8 cellular contexts compared by ENCODE assay signal in the genomic region with DNA sequence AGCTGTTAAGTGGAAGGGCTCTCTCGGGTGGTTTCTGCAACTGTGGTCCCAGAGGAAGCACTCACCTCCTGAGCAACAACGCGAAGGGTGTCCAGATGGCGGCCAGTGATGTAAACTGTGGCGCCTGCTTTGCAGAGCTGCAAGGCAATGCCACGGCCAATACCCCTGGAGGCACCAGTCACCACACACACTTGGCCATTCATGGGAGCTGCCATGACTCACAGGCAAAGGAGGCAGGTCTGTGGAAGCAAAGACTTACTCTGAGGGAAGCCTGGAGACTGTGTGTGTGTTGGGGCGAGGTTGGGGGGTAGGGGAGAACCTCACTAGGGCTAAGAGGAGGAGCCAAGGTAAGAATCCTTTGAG. TPM values are rescaled to one million over a fixed set of nuclear protein-coding genes. Genes with fewer than 3 reads are reported as not detected.
DNase-seq lines count a peak whose midpoint lies in the region; ATAC-seq and TF ChIP-seq lines count a peak whose summit lies in the region.

No MANE protein-coding gene starts in this region.

- H3K4me1 ChIP-seq in PC-3 (ENCODE audit: insufficient read depth, low read length), result peaks cover 36% of the 10 kb centered on the region
- H3K4me1 ChIP-seq in effector memory CD4-positive, alpha-beta T cell (ENCODE audit: control insufficient read depth, insufficient read depth, low read length, poor library complexity, severe bottlenecking), result peaks cover 24% of the 10 kb centered on the region
- H3K4me1 ChIP-seq in muscle layer of duodenum (ENCODE audit: control insufficient read depth in 1 of 2, insufficient read depth in 2 of 2, low read length in 2 of 2), result peaks cover 12 to 29% of the 10 kb centered on the region in 2 donors

- H2AFZ ChIP-seq in PC-3 (ENCODE audit: low read length), result peak overlapping the region; percentile 92

- peak overlapping the region; percentile 82 for H3K9ac ChIP-seq in PC-3 (ENCODE audit: low read length)

- no peak for DNase-seq in stimulated activated naive CD8-positive, alpha-beta T cell treated with anti-CD3 and anti-CD28 coated beads, Interleukin-15, Interleukin-2, amounts not matched to agents 100 U/mL and 50 U/mL, for 24 hours
- DNase-seq in PC-3, result peak; percentile 87
- DNase-seq in effector memory CD4-positive, alpha-beta T cell, result no peak

- H3K27me3 Mint-ChIP-seq in stimulated activated naive CD8-positive, alpha-beta T cell treated with anti-CD3 and anti-CD28 coated beads, Interleukin-15, Interleukin-2, amounts not matched to agents 100 ng/mL and 50 ng/mL, for 24 hours, result no peaks in the 10 kb centered on the region

- peak overlapping the region; percentile 71 for H3K27ac ChIP-seq in PC-3 (ENCODE audit: low read length)
- peak overlapping the region; percentile 86 for H3K27ac ChIP-seq in effector memory CD4-positive, alpha-beta T cell (ENCODE audit: insufficient read depth, low read length, poor library complexity, severe bottlenecking)
- H3K27ac ChIP-seq in muscle layer of duodenum (ENCODE audit: low read length), result peak overlapping the region; percentile 89

- peaks cover 42% of the 10 kb centered on the region for H3K36me3 Mint-ChIP-seq in stimulated activated naive CD8-positive, alpha-beta T cell treated with anti-CD3 and anti-CD28 coated beads, Interleukin-15, Interleukin-2, amounts not matched to agents 100 ng/mL and 50 ng/mL, for 24 hours (ENCODE audit: low read depth)

- H4K20me1 ChIP-seq in PC-3 (ENCODE audit: low read length), result no peaks in the 10 kb centered on the region

- H3K36me3 ChIP-seq in PC-3 (ENCODE audit: low read depth, low read length) (peaks cover 43% of the 10 kb centered on the region), muscle layer of duodenum (ENCODE audit: control insufficient read depth in 1 of 2, insufficient read depth in 2 of 2, low read length in 2 of 2) (peaks cover 32 to 40% of the 10 kb centered on the region in 2 donors)
- H3K36me3 ChIP-seq in effector memory CD4-positive, alpha-beta T cell (ENCODE audit: control insufficient read depth, insufficient read depth, low read length), result peaks cover 40% of the 10 kb centered on the region

- peak overlapping the region; percentile 84 for H3K27ac Mint-ChIP-seq in stimulated activated naive CD8-positive, alpha-beta T cell treated with anti-CD3 and anti-CD28 coated beads, Interleukin-15, Interleukin-2, amounts not matched to agents 100 ng/mL and 50 ng/mL, for 24 hours

- BruUV-seq in PC-3 (replicated peaks; lab: Mats Ljungman, UMichigan), result no TSS peak

- H3K27me3 ChIP-seq in PC-3 (ENCODE audit: low read length) (no peaks in the 10 kb centered on the region), muscle layer of duodenum (ENCODE audit: low read depth, low read length) (no peaks in the 10 kb centered on the region)
- no peaks in the 10 kb centered on the region for H3K27me3 ChIP-seq in effector memory CD4-positive, alpha-beta T cell (replicated peaks; ENCODE audit: control insufficient read depth, insufficient read depth, low read length, poor library complexity, severe bottlenecking)

- peak overlapping the region; percentile 89 for H3K4me2 ChIP-seq in PC-3 (ENCODE audit: low read length)

- H3F3A ChIP-seq in PC-3 (ENCODE audit: low read length, unreplicated experiment), result no peaks in the 10 kb centered on the region

- H3K9me2 ChIP-seq in PC-3 (replicated peaks; ENCODE audit: low read length), result no peaks in the 10 kb centered on the region

- H3K9me3 ChIP-seq in PC-3 (ENCODE audit: low read length) (no peaks in the 10 kb centered on the region), muscle layer of duodenum (ENCODE audit: control insufficient read depth in 1 of 2, low read length in 2 of 2) (no peaks in the 10 kb centered on the region)
- no peaks in the 10 kb centered on the region for H3K9me3 ChIP-seq in effector memory CD4-positive, alpha-beta T cell (ENCODE audit: control insufficient read depth, low read length)

- peak overlapping the region; percentile 93 for H3K4me3 ChIP-seq in PC-3 (ENCODE audit: low read length)
- H3K4me3 ChIP-seq in effector memory CD4-positive, alpha-beta T cell (ENCODE audit: insufficient read depth, low read depth, low read length, poor library complexity, severe bottlenecking), result peak overlapping the region; percentile 69
- H3K4me3 ChIP-seq in muscle layer of duodenum (ENCODE audit: low read depth in 1 of 2, low read length in 2 of 2), result peak overlapping the region; percentile 81 to 93

- no peak for ATAC-seq in stimulated activated naive CD8-positive, alpha-beta T cell treated with anti-CD3 and anti-CD28 coated beads, Interleukin-15, Interleukin-2, amounts not matched to agents 100 U/mL and 50 U/mL, for 24 hours
- peak; percentile 73 for ATAC-seq in PC-3
- ATAC-seq in GM21423 (IDR thresholded peaks at IDR 0.05; ENCODE audit: unreplicated experiment), result no peak
- ATAC-seq in GM21367 (IDR thresholded peaks at IDR 0.05; ENCODE audit: unreplicated experiment), result no peak
- ATAC-seq in HG03159 (IDR thresholded peaks at IDR 0.05; ENCODE audit: unreplicated experiment), result no peak

- H3K79me2 ChIP-seq in PC-3 (ENCODE audit: low read length), result peaks cover 42% of the 10 kb centered on the region

- POLR2A ChIA-PET in PC-3 (lab: Charles Lee; ENCODE audit: unreplicated experiment), result interaction anchor here (0.5 to 1.0 kb wide), 2 partner anchors 57 to 87 kb away, joined by 4 to 5 read pairs; a partner anchor contains a TSS

- peaks cover 51% of the 10 kb centered on the region for H3K4me1 Mint-ChIP-seq in stimulated activated naive CD8-positive, alpha-beta T cell treated with anti-CD3 and anti-CD28 coated beads, Interleukin-15, Interleukin-2, amounts not matched to agents 100 ng/mL and 50 ng/mL, for 24 hours (ENCODE audit: low read depth)

- intact Hi-C loops in PC-3 (cut with micrococcal nuclease), result loop anchor here (5.0 kb wide), 1 partner anchor 82 kb away; a partner anchor contains a TSS

- H3K4me3 Mint-ChIP-seq in stimulated activated naive CD8-positive, alpha-beta T cell treated with anti-CD3 and anti-CD28 coated beads, Interleukin-15, Interleukin-2, amounts not matched to agents 100 ng/mL and 50 ng/mL, for 24 hours, result peak overlapping the region; percentile 92

- CTCF ChIA-PET in PC-3 (lab: Charles Lee), result interaction anchor here (0.6 to 3.1 kb wide), 4 partner anchors 9 to 133 kb away, joined by 3 to 55 read pairs (median 4); a partner anchor contains a TSS

- TF ChIP-seq CTCF in PC-3 (conservative IDR thresholded peaks at IDR 0.05; ENCODE audit: low read depth, low read length), result no peak

- no peaks in the 10 kb centered on the region for H3K9me3 Mint-ChIP-seq in stimulated activated naive CD8-positive, alpha-beta T cell treated with anti-CD3 and anti-CD28 coated beads, Interleukin-15, Interleukin-2, amounts not matched to agents 100 ng/mL and 50 ng/mL, for 24 hours

RNA-seq across cellular contexts. Expression of a gene that starts 0.7 kb away (rescaled TPM):
- 15.8 and 15.9 TPM in 2 replicates for total RNA-seq in PC-3 (2014; rRNA removed)

RNA-seq across cellular contexts. Expression of a gene that starts 0.8 kb away (rescaled TPM):
- total RNA-seq in PC-3 (2014; rRNA removed), result 30.4 and 35.5 TPM in 2 replicates

RNA-seq across cellular contexts. Expression of a gene that starts 8.9 kb away (rescaled TPM):
- total RNA-seq in PC-3 (2014; rRNA removed), result not detected in 2 replicates

RNA-seq across cellular contexts. Expression of a gene that starts 11.1 kb away (rescaled TPM):
- total RNA-seq in PC-3 (2014; rRNA removed), result 9.3 and 19.3 TPM in 2 replicates

RNA-seq across cellular contexts. Expression of a gene that starts 12.4 kb away (rescaled TPM):
- total RNA-seq in PC-3 (2014; rRNA removed), result 11.6 and 13.1 TPM in 2 replicates
